ENCODE assay signal across 18 cellular contexts in the genomic region with DNA sequence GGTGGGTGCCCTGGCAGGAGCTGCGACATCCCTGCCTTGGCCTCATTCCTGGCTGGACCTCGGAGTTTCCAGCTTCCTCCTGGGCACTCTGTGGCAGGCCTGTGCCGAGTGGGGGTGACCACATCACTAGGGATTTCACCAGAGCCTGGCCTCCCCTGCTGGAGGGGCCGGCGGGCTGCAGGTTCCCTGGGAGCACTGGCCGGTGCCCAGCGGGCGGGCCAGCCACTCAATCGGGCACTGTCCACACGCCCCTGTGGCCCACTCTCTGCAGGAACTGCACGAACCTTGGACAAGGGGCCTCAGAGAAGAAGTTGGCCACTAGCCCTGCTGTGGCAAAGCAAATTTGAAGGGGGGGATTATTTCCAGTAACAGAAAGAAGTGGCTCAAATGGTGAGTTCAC.
"Had no signal": no experiment of that assay in that cellular context is flagged by ENCODE, and none has a peak within 500 bp of the region (broad histone marks: within the 10 kb centered on the region; RNA-seq: fewer than 3 reads in every experiment).

No MANE protein-coding gene starts in this region.

- H3K27me3 ChIP-seq: gastrocnemius medialis, left lung, testis had no signal

- H3K4me1 Mint-ChIP-seq: activated CD4-positive, alpha-beta memory T cell treated with anti-CD3 and anti-CD28 coated beads, Interleukin-2, amount 10 ng/mL, durations not matched to agents 7 days and 5 days; memory B cell; stimulated activated naive CD8-positive, alpha-beta T cell treated with anti-CD3 and anti-CD28 coated beads, Interleukin-15, amount 100 ng/mL, for 72 hours had no signal

- H3K36me3 ChIP-seq: gastrocnemius medialis, left lung, prostate gland had no signal

- DNase-seq: activated CD4-positive, alpha-beta memory T cell treated with anti-CD3 and anti-CD28 coated beads, Interleukin-2, amount 10 ng/mL, durations not matched to agents 7 days and 5 days; activated CD4-positive, alpha-beta T cell treated with anti-CD3 and anti-CD28 coated beads for 4 hours; activated effector memory CD4-positive, alpha-beta T cell treated with Interleukin-2 at 50 U/mL for 16 hours; activated naive CD4-positive, alpha-beta T cell treated with anti-CD3 and anti-CD28 coated beads, Interleukin-2, amount 50 U/mL, for 16 hours; activated T-cell treated with anti-CD3 and anti-CD28 coated beads, Interleukin-2, amount 50 U/mL, for 24 hours; central memory CD4-positive, alpha-beta T cell; effector memory CD8-positive, alpha-beta T cell; gastrocnemius medialis; left lung; occipital lobe; stimulated activated CD4-positive, alpha-beta T cell treated with anti-CD3 and anti-CD28 coated beads, Interleukin-1b, Interleukin-23, amount 100 ng/mL, for 48 hours; stimulated activated naive CD8-positive, alpha-beta T cell treated with anti-CD3 and anti-CD28 coated beads, Interleukin-15, amount 100 ng/mL, for 72 hours; T-helper 2 cell; testis had no signal

- ATAC-seq: effector memory CD8-positive, alpha-beta T cell; gastrocnemius medialis; left lung; stimulated activated naive CD8-positive, alpha-beta T cell treated with anti-CD3 and anti-CD28 coated beads, Interleukin-15, amount 100 ng/mL, for 72 hours had no signal

- H3K27ac ChIP-seq: gastrocnemius medialis, left lung, prostate gland, testis had no signal

- H3K4me3 ChIP-seq: gastrocnemius medialis, left lung, prostate gland, testis had no signal

- H3K9me3 Mint-ChIP-seq: activated CD4-positive, alpha-beta memory T cell treated with anti-CD3 and anti-CD28 coated beads, Interleukin-2, amount 10 ng/mL, durations not matched to agents 7 days and 5 days; natural killer cell treated with Interleukin-12 subunit alpha and Interleukin-12 subunit beta and Interleukin-15 and Interleukin-18, amount 100 ng/mL, for 72 hours had no signal

- H3K27ac Mint-ChIP-seq: activated CD4-positive, alpha-beta memory T cell treated with anti-CD3 and anti-CD28 coated beads, Interleukin-2, amount 10 ng/mL, durations not matched to agents 7 days and 5 days; activated T-cell treated with anti-CD3 and anti-CD28 coated beads, Interleukin-2, amount 50 U/mL, for 24 hours; dendritic cell treated with granulocyte-macrophage colony-stimulating factor and Interleukin-4, amounts not matched to agents 40 ng/mL and 50 ng/mL, for 4 days; effector memory CD8-positive, alpha-beta T cell; memory B cell; natural killer cell treated with Interleukin-12 subunit alpha and Interleukin-12 subunit beta and Interleukin-15 and Interleukin-18, amount 100 ng/mL, for 72 hours; stimulated activated naive CD8-positive, alpha-beta T cell treated with anti-CD3 and anti-CD28 coated beads, Interleukin-15, amount 100 ng/mL, for 72 hours had no signal

- H3K36me3 Mint-ChIP-seq: natural killer cell treated with Interleukin-12 subunit alpha and Interleukin-12 subunit beta and Interleukin-15 and Interleukin-18, amount 100 ng/mL, for 72 hours had no signal

- H3K4me3 Mint-ChIP-seq: activated CD4-positive, alpha-beta memory T cell treated with anti-CD3 and anti-CD28 coated beads, Interleukin-2, amount 10 ng/mL, durations not matched to agents 7 days and 5 days; activated T-cell treated with anti-CD3 and anti-CD28 coated beads, Interleukin-2, amount 50 U/mL, for 24 hours; dendritic cell treated with granulocyte-macrophage colony-stimulating factor and Interleukin-4, amounts not matched to agents 40 ng/mL and 50 ng/mL, for 4 days; effector memory CD8-positive, alpha-beta T cell; memory B cell; natural killer cell treated with Interleukin-12 subunit alpha and Interleukin-12 subunit beta and Interleukin-15 and Interleukin-18, amount 100 ng/mL, for 72 hours; stimulated activated naive CD8-positive, alpha-beta T cell treated with anti-CD3 and anti-CD28 coated beads, Interleukin-15, amount 100 ng/mL, for 72 hours had no signal

- H3K27me3 Mint-ChIP-seq: activated T-cell treated with anti-CD3 and anti-CD28 coated beads, Interleukin-2, amount 50 U/mL, for 24 hours; dendritic cell treated with granulocyte-macrophage colony-stimulating factor and Interleukin-4, amounts not matched to agents 40 ng/mL and 50 ng/mL, for 4 days; stimulated activated naive CD8-positive, alpha-beta T cell treated with anti-CD3 and anti-CD28 coated beads, Interleukin-15, amount 100 ng/mL, for 72 hours had no signal
